Comparison of ENCODE assay signal across 3 cellular contexts in genomic region chr9:133914483-133915342, GRCh38.
TF ChIP-seq lines count a peak whose summit lies in the region.

No MANE protein-coding gene starts in this region.

TF ChIP-seq in GM23338, 12 proteins besides CTCF, POLR2A, EP300 and RAD21 (continued from another document and continues in another):
- TF ChIP-seq ZNF462 (CRISPR knock-in tag; IDR thresholded peaks at IDR 0.05) (no peak), ETS1 (IDR thresholded peaks at IDR 0.05) (no peak)

TF ChIP-seq in K562, 482 proteins besides CTCF, POLR2A, EP300 and RAD21:
- TF ChIP-seq VEZF1 (CRISPR knock-in tag; IDR thresholded peaks at IDR 0.05) (no peak), HNRNPLL (IDR thresholded peaks at IDR 0.05; ENCODE audit: low read depth, low read length, poor library complexity, severe bottlenecking) (no peak), RAD51 (IDR thresholded peaks at IDR 0.05; ENCODE audit: borderline replicate concordance, low read depth) (peak; percentile 44; the same call in 1 of the 2 replicates), KLF10 (CRISPR knock-in tag; IDR thresholded peaks at IDR 0.05) (no peak), ZNF324 (CRISPR knock-in tag; IDR thresholded peaks at IDR 0.05) (no peak), PCBP2 (IDR thresholded peaks at IDR 0.05; ENCODE audit: low read depth, low read length, poor library complexity, severe bottlenecking) (no peak), MYC (IDR thresholded peaks at IDR 0.05; ENCODE audit: low read depth, low read length) (no peak), MYC (CRISPR knock-in tag; IDR thresholded peaks at IDR 0.05; ENCODE audit: borderline replicate concordance, low read depth) (no peak), RBM15 (IDR thresholded peaks at IDR 0.05; ENCODE audit: insufficient read depth, low read length) (no peak), NFATC3 (IDR thresholded peaks at IDR 0.05) (no peak), TFE3 (CRISPR knock-in tag; IDR thresholded peaks at IDR 0.05) (peak; percentile 42; the same call in 1 of the 2 replicates), NR1H2 (CRISPR knock-in tag; IDR thresholded peaks at IDR 0.05) (no peak), U2AF1 (optimal IDR thresholded peaks at IDR 0.05; ENCODE audit: low read depth, low read length) (no peak), BRF1 (IDR thresholded peaks at IDR 0.05; ENCODE audit: borderline replicate concordance, extremely low read depth, insufficient read length) (no peak), TBP (optimal IDR thresholded peaks at IDR 0.05; ENCODE audit: low read depth, low read length) (no peak)
TF ChIP-seq in K562: peak in this region for 2.

TF ChIP-seq in liver, 16 proteins besides CTCF, POLR2A, EP300 and RAD21 (continued from another document):
- no peak for TF ChIP-seq ZBTB33 (IDR thresholded peaks at IDR 0.05)
- TF ChIP-seq EGR1 (IDR thresholded peaks at IDR 0.05; ENCODE audit: low read depth in 2 of 2) = no peak
- TF ChIP-seq SP1 (IDR thresholded peaks at IDR 0.05) = peak; percentile 76
- TF ChIP-seq REST (IDR thresholded peaks at IDR 0.05) = peak; percentile 28
- no peak for TF ChIP-seq ATF3 (IDR thresholded peaks at IDR 0.05)
